Comparison of ENCODE assay signal across 1 cellular context in the genomic region with DNA sequence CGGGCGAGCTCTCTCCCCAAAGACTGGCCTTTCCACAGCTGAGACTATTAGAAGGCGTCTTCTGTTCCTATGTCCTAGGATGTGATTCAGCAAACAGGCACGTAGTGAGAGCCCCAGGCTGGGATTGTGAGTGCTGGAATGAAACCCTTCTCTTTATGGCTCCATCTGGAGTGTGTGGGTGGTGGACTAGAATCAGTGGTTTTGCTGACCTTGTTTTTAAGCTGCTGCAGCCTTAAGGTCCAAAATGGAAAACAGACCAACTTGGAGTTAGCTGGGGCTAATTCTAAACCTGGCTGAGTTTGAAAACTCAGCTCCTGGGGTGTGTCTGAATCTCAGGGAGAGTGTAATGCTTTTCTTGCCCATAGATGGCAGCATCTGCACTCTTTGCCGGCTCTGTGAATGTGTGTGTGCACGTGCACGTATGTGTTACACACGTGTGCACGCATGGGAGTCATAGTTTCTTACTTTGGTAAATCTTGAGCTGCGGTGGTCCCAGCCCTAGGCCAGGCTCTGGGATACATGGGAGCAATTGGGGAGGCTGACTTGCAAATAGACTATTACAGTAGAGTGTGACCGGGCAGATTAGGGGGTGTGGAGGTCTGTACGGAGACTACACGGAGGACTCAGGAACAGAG.
TF ChIP-seq lines count a peak whose summit lies in the region.

No MANE protein-coding gene starts in this region.

TF ChIP-seq in K562, 482 proteins besides CTCF, POLR2A, EP300 and RAD21 (continued from another document and continues in another):
- TF ChIP-seq, protein P1, sequence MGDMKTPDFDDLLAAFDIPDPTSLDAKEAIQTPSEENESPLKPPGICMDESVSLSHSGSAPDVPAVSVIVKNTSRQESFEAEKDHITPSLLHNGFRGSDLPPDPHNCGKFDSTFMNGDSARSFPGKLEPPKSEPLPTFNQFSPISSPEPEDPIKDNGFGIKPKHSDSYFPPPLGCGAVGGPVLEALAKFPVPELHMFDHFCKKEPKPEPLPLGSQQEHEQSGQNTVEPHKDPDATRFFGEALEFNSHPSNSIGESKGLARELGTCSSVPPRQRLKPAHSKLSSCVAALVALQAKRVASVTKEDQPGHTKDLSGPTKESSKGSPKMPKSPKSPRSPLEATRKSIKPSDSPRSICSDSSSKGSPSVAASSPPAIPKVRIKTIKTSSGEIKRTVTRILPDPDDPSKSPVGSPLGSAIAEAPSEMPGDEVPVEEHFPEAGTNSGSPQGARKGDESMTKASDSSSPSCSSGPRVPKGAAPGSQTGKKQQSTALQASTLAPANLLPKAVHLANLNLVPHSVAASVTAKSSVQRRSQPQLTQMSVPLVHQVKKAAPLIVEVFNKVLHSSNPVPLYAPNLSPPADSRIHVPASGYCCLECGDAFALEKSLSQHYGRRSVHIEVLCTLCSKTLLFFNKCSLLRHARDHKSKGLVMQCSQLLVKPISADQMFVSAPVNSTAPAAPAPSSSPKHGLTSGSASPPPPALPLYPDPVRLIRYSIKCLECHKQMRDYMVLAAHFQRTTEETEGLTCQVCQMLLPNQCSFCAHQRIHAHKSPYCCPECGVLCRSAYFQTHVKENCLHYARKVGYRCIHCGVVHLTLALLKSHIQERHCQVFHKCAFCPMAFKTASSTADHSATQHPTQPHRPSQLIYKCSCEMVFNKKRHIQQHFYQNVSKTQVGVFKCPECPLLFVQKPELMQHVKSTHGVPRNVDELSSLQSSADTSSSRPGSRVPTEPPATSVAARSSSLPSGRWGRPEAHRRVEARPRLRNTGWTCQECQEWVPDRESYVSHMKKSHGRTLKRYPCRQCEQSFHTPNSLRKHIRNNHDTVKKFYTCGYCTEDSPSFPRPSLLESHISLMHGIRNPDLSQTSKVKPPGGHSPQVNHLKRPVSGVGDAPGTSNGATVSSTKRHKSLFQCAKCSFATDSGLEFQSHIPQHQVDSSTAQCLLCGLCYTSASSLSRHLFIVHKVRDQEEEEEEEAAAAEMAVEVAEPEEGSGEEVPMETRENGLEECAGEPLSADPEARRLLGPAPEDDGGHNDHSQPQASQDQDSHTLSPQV (IDR thresholded peaks at IDR 0.05): peak; percentile 84
- TF ChIP-seq ARNT (IDR thresholded peaks at IDR 0.05) (no peak), TAF9B (IDR thresholded peaks at IDR 0.05; ENCODE audit: partially characterized antibody) (no peak), SRSF7 (optimal IDR thresholded peaks at IDR 0.05; ENCODE audit: low read depth, low read length) (no peak), WHSC1 (IDR thresholded peaks at IDR 0.05; ENCODE audit: low read length) (no peak), HMGN3 (IDR thresholded peaks at IDR 0.05; ENCODE audit: borderline replicate concordance, extremely low read depth, insufficient read length, low read depth, low read length) (no peak), MCM2 (IDR thresholded peaks at IDR 0.05; ENCODE audit: low read depth) (no peak), NCOA2 (IDR thresholded peaks at IDR 0.05; ENCODE audit: partially characterized antibody in 2 of 2) (no peak), FOXJ2 (tag; IDR thresholded peaks at IDR 0.05) (no peak), CHCHD3 (CRISPR knock-in tag; IDR thresholded peaks at IDR 0.05) (no peak), ARID2 (IDR thresholded peaks at IDR 0.05) (peak; percentile 41; the same call in 1 of the 2 replicates), ZNF24 (IDR thresholded peaks at IDR 0.05) (no peak), BHLHE40 (IDR thresholded peaks at IDR 0.05; ENCODE audit: low read length) (peak; percentile 100), RBM34 (IDR thresholded peaks at IDR 0.05; ENCODE audit: borderline replicate concordance, insufficient read depth, low read length) (no peak), ETV6 (IDR thresholded peaks at IDR 0.05; ENCODE audit: borderline replicate concordance in 1 of 2, low read depth in 2 of 2, low read length in 1 of 2) (no peak), ETV6 (CRISPR knock-in tag; IDR thresholded peaks at IDR 0.05; ENCODE audit: borderline replicate concordance) (peak; percentile 89; the same call in 1 of the 2 replicates), BACH1 (tag; IDR thresholded peaks at IDR 0.05) (no peak), PTBP1 (IDR thresholded peaks at IDR 0.05; ENCODE audit: low read depth, low read length) (no peak), KHSRP (IDR thresholded peaks at IDR 0.05) (no peak), ZNF133 (CRISPR knock-in tag; IDR thresholded peaks at IDR 0.05) (no peak), HLTF (IDR thresholded peaks at IDR 0.05) (no peak)
- TF ChIP-seq, protein P2, sequence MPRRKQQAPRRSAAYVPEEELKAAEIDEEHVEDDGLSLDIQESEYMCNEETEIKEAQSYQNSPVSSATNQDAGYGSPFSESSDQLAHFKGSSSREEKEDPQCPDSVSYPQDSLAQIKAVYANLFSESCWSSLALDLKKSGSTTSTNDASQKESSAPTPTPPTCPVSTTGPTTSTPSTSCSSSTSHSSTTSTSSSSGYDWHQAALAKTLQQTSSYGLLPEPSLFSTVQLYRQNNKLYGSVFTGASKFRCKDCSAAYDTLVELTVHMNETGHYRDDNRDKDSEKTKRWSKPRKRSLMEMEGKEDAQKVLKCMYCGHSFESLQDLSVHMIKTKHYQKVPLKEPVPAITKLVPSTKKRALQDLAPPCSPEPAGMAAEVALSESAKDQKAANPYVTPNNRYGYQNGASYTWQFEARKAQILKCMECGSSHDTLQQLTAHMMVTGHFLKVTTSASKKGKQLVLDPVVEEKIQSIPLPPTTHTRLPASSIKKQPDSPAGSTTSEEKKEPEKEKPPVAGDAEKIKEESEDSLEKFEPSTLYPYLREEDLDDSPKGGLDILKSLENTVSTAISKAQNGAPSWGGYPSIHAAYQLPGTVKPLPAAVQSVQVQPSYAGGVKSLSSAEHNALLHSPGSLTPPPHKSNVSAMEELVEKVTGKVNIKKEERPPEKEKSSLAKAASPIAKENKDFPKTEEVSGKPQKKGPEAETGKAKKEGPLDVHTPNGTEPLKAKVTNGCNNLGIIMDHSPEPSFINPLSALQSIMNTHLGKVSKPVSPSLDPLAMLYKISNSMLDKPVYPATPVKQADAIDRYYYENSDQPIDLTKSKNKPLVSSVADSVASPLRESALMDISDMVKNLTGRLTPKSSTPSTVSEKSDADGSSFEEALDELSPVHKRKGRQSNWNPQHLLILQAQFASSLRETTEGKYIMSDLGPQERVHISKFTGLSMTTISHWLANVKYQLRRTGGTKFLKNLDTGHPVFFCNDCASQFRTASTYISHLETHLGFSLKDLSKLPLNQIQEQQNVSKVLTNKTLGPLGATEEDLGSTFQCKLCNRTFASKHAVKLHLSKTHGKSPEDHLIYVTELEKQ (CRISPR knock-in tag; IDR thresholded peaks at IDR 0.05): no peak
- TF ChIP-seq, protein P3, sequence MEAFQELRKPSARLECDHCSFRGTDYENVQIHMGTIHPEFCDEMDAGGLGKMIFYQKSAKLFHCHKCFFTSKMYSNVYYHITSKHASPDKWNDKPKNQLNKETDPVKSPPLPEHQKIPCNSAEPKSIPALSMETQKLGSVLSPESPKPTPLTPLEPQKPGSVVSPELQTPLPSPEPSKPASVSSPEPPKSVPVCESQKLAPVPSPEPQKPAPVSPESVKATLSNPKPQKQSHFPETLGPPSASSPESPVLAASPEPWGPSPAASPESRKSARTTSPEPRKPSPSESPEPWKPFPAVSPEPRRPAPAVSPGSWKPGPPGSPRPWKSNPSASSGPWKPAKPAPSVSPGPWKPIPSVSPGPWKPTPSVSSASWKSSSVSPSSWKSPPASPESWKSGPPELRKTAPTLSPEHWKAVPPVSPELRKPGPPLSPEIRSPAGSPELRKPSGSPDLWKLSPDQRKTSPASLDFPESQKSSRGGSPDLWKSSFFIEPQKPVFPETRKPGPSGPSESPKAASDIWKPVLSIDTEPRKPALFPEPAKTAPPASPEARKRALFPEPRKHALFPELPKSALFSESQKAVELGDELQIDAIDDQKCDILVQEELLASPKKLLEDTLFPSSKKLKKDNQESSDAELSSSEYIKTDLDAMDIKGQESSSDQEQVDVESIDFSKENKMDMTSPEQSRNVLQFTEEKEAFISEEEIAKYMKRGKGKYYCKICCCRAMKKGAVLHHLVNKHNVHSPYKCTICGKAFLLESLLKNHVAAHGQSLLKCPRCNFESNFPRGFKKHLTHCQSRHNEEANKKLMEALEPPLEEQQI (IDR thresholded peaks at IDR 0.05): peak; percentile 75
- TF ChIP-seq, protein P4, sequence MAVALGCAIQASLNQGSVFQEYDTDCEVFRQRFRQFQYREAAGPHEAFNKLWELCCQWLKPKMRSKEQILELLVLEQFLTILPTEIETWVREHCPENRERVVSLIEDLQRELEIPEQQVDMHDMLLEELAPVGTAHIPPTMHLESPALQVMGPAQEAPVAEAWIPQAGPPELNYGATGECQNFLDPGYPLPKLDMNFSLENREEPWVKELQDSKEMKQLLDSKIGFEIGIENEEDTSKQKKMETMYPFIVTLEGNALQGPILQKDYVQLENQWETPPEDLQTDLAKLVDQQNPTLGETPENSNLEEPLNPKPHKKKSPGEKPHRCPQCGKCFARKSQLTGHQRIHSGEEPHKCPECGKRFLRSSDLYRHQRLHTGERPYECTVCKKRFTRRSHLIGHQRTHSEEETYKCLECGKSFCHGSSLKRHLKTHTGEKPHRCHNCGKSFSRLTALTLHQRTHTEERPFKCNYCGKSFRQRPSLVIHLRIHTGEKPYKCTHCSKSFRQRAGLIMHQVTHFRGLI (CRISPR knock-in tag; IDR thresholded peaks at IDR 0.05): no peak
- TF ChIP-seq, protein P5, sequence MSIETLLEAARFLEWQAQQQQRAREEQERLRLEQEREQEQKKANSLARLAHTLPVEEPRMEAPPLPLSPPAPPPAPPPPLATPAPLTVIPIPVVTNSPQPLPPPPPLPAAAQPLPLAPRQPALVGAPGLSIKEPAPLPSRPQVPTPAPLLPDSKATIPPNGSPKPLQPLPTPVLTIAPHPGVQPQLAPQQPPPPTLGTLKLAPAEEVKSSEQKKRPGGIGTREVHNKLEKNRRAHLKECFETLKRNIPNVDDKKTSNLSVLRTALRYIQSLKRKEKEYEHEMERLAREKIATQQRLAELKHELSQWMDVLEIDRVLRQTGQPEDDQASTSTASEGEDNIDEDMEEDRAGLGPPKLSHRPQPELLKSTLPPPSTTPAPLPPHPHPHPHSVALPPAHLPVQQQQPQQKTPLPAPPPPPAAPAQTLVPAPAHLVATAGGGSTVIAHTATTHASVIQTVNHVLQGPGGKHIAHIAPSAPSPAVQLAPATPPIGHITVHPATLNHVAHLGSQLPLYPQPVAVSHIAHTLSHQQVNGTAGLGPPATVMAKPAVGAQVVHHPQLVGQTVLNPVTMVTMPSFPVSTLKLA (conservative IDR thresholded peaks at IDR 0.05): peak; percentile 93 to 94
- TF ChIP-seq, protein P6, sequence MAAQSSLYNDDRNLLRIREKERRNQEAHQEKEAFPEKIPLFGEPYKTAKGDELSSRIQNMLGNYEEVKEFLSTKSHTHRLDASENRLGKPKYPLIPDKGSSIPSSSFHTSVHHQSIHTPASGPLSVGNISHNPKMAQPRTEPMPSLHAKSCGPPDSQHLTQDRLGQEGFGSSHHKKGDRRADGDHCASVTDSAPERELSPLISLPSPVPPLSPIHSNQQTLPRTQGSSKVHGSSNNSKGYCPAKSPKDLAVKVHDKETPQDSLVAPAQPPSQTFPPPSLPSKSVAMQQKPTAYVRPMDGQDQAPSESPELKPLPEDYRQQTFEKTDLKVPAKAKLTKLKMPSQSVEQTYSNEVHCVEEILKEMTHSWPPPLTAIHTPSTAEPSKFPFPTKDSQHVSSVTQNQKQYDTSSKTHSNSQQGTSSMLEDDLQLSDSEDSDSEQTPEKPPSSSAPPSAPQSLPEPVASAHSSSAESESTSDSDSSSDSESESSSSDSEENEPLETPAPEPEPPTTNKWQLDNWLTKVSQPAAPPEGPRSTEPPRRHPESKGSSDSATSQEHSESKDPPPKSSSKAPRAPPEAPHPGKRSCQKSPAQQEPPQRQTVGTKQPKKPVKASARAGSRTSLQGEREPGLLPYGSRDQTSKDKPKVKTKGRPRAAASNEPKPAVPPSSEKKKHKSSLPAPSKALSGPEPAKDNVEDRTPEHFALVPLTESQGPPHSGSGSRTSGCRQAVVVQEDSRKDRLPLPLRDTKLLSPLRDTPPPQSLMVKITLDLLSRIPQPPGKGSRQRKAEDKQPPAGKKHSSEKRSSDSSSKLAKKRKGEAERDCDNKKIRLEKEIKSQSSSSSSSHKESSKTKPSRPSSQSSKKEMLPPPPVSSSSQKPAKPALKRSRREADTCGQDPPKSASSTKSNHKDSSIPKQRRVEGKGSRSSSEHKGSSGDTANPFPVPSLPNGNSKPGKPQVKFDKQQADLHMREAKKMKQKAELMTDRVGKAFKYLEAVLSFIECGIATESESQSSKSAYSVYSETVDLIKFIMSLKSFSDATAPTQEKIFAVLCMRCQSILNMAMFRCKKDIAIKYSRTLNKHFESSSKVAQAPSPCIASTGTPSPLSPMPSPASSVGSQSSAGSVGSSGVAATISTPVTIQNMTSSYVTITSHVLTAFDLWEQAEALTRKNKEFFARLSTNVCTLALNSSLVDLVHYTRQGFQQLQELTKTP (IDR thresholded peaks at IDR 0.05; ENCODE audit: low read depth in 1 of 2, partially characterized antibody in 2 of 2): peak in 1 of 2 experiments; percentile 50
- TF ChIP-seq, protein P7, sequence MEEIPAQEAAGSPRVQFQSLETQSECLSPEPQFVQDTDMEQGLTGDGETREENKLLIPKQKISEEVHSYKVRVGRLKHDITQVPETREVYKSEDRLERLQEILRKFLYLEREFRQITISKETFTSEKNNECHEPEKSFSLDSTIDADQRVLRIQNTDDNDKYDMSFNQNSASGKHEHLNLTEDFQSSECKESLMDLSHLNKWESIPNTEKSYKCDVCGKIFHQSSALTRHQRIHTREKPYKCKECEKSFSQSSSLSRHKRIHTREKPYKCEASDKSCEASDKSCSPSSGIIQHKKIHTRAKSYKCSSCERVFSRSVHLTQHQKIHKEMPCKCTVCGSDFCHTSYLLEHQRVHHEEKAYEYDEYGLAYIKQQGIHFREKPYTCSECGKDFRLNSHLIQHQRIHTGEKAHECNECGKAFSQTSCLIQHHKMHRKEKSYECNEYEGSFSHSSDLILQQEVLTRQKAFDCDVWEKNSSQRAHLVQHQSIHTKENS (CRISPR knock-in tag; IDR thresholded peaks at IDR 0.05): no peak
